Comparison of ENCODE assay signal across 22 cellular contexts in the genomic region with DNA sequence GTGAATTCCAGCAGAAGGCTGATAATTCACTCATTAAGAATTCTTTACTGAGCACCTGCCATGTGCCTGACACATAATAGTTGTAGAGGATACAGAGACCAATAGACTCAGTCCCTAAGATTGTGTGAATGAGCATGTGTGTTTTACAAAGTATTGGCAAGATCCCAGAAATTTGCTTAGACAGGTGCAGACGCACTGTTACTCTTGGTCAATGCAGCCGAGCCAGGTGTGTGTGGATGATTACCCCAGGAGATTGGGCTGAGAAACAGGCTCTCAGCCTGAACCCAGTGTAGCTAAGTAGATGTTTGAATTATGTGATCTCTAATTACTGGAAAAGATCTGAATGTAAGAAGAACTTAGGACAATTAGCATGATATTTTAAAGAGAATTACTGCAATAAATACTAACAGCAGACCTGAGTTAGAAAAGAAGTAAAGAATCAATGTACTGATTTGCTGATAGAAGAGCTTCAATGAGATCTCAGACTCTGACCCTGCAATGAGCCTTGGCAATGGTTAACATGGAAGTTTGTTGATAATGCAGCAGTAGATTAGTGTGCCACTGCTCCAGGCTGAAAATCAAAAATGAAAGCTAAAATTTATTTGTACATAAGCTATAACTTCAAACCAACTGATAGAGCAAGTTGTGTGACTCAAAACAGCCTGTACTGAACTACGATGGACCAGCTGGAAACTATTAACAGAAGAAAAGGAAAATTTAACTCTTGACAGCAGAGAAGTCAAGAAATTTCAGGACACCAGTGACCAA. TPM values are rescaled to one million over a fixed set of nuclear protein-coding genes. Genes with fewer than 3 reads are reported as not detected.
DNase-seq lines count a peak whose midpoint lies in the region; ATAC-seq, FAIRE-seq and TF ChIP-seq lines count a peak whose summit lies in the region.
"Had no signal": no experiment of that assay in that cellular context is flagged by ENCODE, and none has a peak within 500 bp of the region (broad histone marks: within the 10 kb centered on the region; RNA-seq: fewer than 3 reads in every experiment).

No MANE protein-coding gene starts in this region.

- H3K36me3 Mint-ChIP-seq in activated CD4-positive, alpha-beta T cell treated with anti-CD3 and anti-CD28 coated beads for 36 hours (ENCODE audit: low read depth), result no peaks in the 10 kb centered on the region
- H3K36me3 Mint-ChIP-seq in Caco-2 (ENCODE audit: insufficient read depth, unreplicated experiment), result no peaks in the 10 kb centered on the region

- H3K4me1 Mint-ChIP-seq in activated CD4-positive, alpha-beta T cell treated with anti-CD3 and anti-CD28 coated beads for 36 hours, result no peaks in the 10 kb centered on the region
- H3K4me1 Mint-ChIP-seq in Caco-2 (ENCODE audit: low read depth, unreplicated experiment), result no peaks in the 10 kb centered on the region

- H3K36me3 ChIP-seq in thyroid gland (no peaks in the 10 kb centered on the region), prostate gland (no peaks in the 10 kb centered on the region), Caco-2 (ENCODE audit: control insufficient read depth, insufficient read depth, low read length) (no peaks in the 10 kb centered on the region)
- H3K36me3 ChIP-seq: BLaER1, tibial artery had no signal

- H3K9me3 Mint-ChIP-seq in activated CD4-positive, alpha-beta T cell treated with anti-CD3 and anti-CD28 coated beads for 36 hours (ENCODE audit: low read depth), result peaks cover 2% of the 10 kb centered on the region
- no peaks in the 10 kb centered on the region for H3K9me3 Mint-ChIP-seq in Caco-2 (ENCODE audit: unreplicated experiment)

- no peak for FAIRE-seq in GM19239 (lab: Jason Lieb, UNC)
- FAIRE-seq: islet of Langerhans, TTC549 had no signal

- WGBS in thyroid gland, 2 donors, result 38 to 40% methylated on average over 3 of the region's 3 CpGs
- 32% methylated on average over 3 of the region's 3 CpGs for WGBS in prostate gland

- H3K27me3 Mint-ChIP-seq in activated CD4-positive, alpha-beta T cell treated with anti-CD3 and anti-CD28 coated beads for 36 hours, result no peaks in the 10 kb centered on the region
- H3K27me3 Mint-ChIP-seq in Caco-2 (ENCODE audit: insufficient read depth, unreplicated experiment), result peaks cover 3% of the 10 kb centered on the region

- H3K4me1 ChIP-seq in thyroid gland (no peaks in the 10 kb centered on the region), prostate gland (replicated peaks) (no peaks in the 10 kb centered on the region), Caco-2 (no peaks in the 10 kb centered on the region)
- H3K4me1 ChIP-seq: BLaER1, tibial artery had no signal

- no peak overlapping the region for H3K4me3 Mint-ChIP-seq in activated CD4-positive, alpha-beta T cell treated with anti-CD3 and anti-CD28 coated beads for 36 hours
- no peak overlapping the region for H3K4me3 Mint-ChIP-seq in Caco-2 (ENCODE audit: unreplicated experiment)
- H3K4me3 Mint-ChIP-seq: activated T-helper 1 cell treated with anti-CD3 and anti-CD28 coated beads, Interleukin-12 subunit alpha, Interleukin-12 subunit beta, Interleukin-2, Interleukin-4 antibody, amounts not matched to agents 30 ng/mL and 10 ng/mL and 1 ng/mL, durations not matched to agents 14 hours and 24 hours and 36 hours had no signal

- no peak overlapping the region for H3K27ac ChIP-seq in thyroid gland
- H3K27ac ChIP-seq in prostate gland, result no peak overlapping the region
- H3K27ac ChIP-seq: BLaER1, epithelial cell of prostate, GM23248, tibial artery had no signal

- DNase-seq in NCI-H1436 treated with DMSO at 0.1 percent for 48 hours (lab: John Stamatoyannopoulos, UW), result peak; percentile 92
- peak; percentile 66 for DNase-seq in NCI-H345 treated with DMSO at 0.1 percent for 48 hours (lab: John Stamatoyannopoulos, UW; ENCODE audit: unreplicated experiment)
- peak; percentile 2 for DNase-seq in fibroblast of the conjunctiva (ENCODE audit: low read depth)
- peak; percentile 11 to 18 for DNase-seq in thyroid gland
- DNase-seq in prostate gland (ENCODE audit: low spot score), result no peak
- no peak for DNase-seq in GM19239 (ENCODE audit: insufficient read length, low spot score)
- DNase-seq in activated CD4-positive, alpha-beta T cell treated with anti-CD3 and anti-CD28 coated beads for 36 hours, result no peak
- DNase-seq in Caco-2, result no peak
- DNase-seq: amygdala; glutamatergic neuron; GM23248; mesenchymal stem cell; stimulated activated CD4-positive, alpha-beta T cell treated with anti-CD3 and anti-CD28 coated beads, Interleukin-4, amount 100 ng/mL, for 1 hour; stimulated activated CD8-positive, alpha-beta memory T cell treated with anti-CD3 and anti-CD28 coated beads, Interleukin-4, amount 100 ng/mL, for 48 hours; tibial artery had no signal

- CTCF ChIA-PET in activated CD4-positive, alpha-beta T cell treated with anti-CD3 and anti-CD28 coated beads for 36 hours (lab: Charles Lee), result no interaction called here
- CTCF ChIA-PET in Caco-2 (lab: Charles Lee), result no interaction called here

- ATAC-seq in activated CD4-positive, alpha-beta T cell treated with anti-CD3 and anti-CD28 coated beads for 36 hours, result no peak
- ATAC-seq: Panc1 had no signal

- no peaks in the 10 kb centered on the region for H3K9me3 ChIP-seq in thyroid gland
- no peaks in the 10 kb centered on the region for H3K9me3 ChIP-seq in prostate gland
- no peaks in the 10 kb centered on the region for H3K9me3 ChIP-seq in Caco-2
- H3K9me3 ChIP-seq: BLaER1, tibial artery had no signal

- no TSS peak for BruUV-seq in Caco-2 (replicated peaks; lab: Mats Ljungman, UMichigan)

- intact Hi-C loops in thyroid gland (cut with DNase I) (no loop called here), prostate gland (cut with DNase I) (no loop called here), Caco-2 (cut with micrococcal nuclease; ENCODE audit: unreplicated experiment) (no loop called here)
- intact Hi-C loops in activated CD4-positive, alpha-beta T cell treated with anti-CD3 and anti-CD28 coated beads for 36 hours (cut with DNase I, micrococcal nuclease), result no loop called here

- no peak overlapping the region for H3K4me3 ChIP-seq in thyroid gland (replicated peaks in 1 of 3)
- no peak overlapping the region for H3K4me3 ChIP-seq in prostate gland
- H3K4me3 ChIP-seq in Caco-2 (ENCODE audit: low read depth, low read length), result no peak overlapping the region
- H3K4me3 ChIP-seq: BLaER1, GM23248, tibial artery had no signal

- no peak overlapping the region for H3K27ac Mint-ChIP-seq in activated CD4-positive, alpha-beta T cell treated with anti-CD3 and anti-CD28 coated beads for 36 hours
- no peak overlapping the region for H3K27ac Mint-ChIP-seq in Caco-2 (ENCODE audit: unreplicated experiment)
- H3K27ac Mint-ChIP-seq: activated T-helper 1 cell treated with anti-CD3 and anti-CD28 coated beads, Interleukin-12 subunit alpha, Interleukin-12 subunit beta, Interleukin-2, Interleukin-4 antibody, amounts not matched to agents 30 ng/mL and 10 ng/mL and 1 ng/mL, durations not matched to agents 14 hours and 24 hours and 36 hours had no signal

- no peak for TF ChIP-seq CTCF in thyroid gland (IDR thresholded peaks at IDR 0.05)
- no peak for TF ChIP-seq CTCF in prostate gland (IDR thresholded peaks at IDR 0.05)
- no peak for TF ChIP-seq CTCF in Caco-2 (IDR thresholded peaks at IDR 0.05; ENCODE audit: insufficient read depth in 1 of 2, low read depth in 1 of 2, low read length in 1 of 2, severe bottlenecking in 1 of 2, unreplicated experiment in 1 of 2)

- TF ChIP-seq POLR2A in thyroid gland (IDR thresholded peaks at IDR 0.05), result no peak
- no peak for TF ChIP-seq POLR2A in prostate gland (IDR thresholded peaks at IDR 0.05)

- POLR2A ChIA-PET in activated CD4-positive, alpha-beta T cell treated with anti-CD3 and anti-CD28 coated beads for 36 hours (lab: Charles Lee), result no interaction called here
- POLR2A ChIA-PET in Caco-2 (lab: Charles Lee), result no interaction called here

- H3K27me3 ChIP-seq in thyroid gland, result no peaks in the 10 kb centered on the region
- no peaks in the 10 kb centered on the region for H3K27me3 ChIP-seq in prostate gland (replicated peaks; ENCODE audit: insufficient read depth)
- H3K27me3 ChIP-seq in Caco-2 (replicated peaks; ENCODE audit: control insufficient read depth, insufficient read depth, low read length), result no peaks in the 10 kb centered on the region
- H3K27me3 ChIP-seq: BLaER1, tibial artery had no signal

RNA-seq across cellular contexts. Expression of gene NDST4, which starts 32.2 kb away (rescaled TPM):
- total RNA-seq in thyroid gland, result under 1 TPM in 1 of 4 donors, not detected in 3; 0.83 TPM
- 1 to 10 TPM in 1 of 2 donors, under 1 TPM in 1; 0.14 to 1.8 TPM for total RNA-seq in prostate gland
- not detected for total RNA-seq in activated CD4-positive, alpha-beta T cell treated with anti-CD3 and anti-CD28 coated beads for 36 hours
- 4.4 and 6.0 TPM in 2 replicates for total RNA-seq in Caco-2 (2022)
- total RNA-seq: activated T-helper 1 cell treated with anti-CD3 and anti-CD28 coated beads, Interleukin-12 subunit alpha, Interleukin-12 subunit beta, Interleukin-2, Interleukin-4 antibody, amounts not matched to agents 30 ng/mL and 10 ng/mL and 1 ng/mL, durations not matched to agents 14 hours and 24 hours and 36 hours; Daoy; GM23248 had no signal

Comparison
In these comparisons a context has a peak if more than half of its experiments do, and no peak if none do; other contexts are left out.
1. DNase-seq: peak in NCI-H1436 treated with DMSO at 0.1 percent for 48 hours (single experiment), NCI-H345 treated with DMSO at 0.1 percent for 48 hours (single experiment), fibroblast of the conjunctiva (single experiment) and thyroid gland (2 of 2); none in prostate gland (single experiment), GM19239 (single experiment), activated CD4-positive, alpha-beta T cell treated with anti-CD3 and anti-CD28 coated beads for 36 hours (single experiment) and Caco-2 (0 of 2).